In the genomic region with DNA sequence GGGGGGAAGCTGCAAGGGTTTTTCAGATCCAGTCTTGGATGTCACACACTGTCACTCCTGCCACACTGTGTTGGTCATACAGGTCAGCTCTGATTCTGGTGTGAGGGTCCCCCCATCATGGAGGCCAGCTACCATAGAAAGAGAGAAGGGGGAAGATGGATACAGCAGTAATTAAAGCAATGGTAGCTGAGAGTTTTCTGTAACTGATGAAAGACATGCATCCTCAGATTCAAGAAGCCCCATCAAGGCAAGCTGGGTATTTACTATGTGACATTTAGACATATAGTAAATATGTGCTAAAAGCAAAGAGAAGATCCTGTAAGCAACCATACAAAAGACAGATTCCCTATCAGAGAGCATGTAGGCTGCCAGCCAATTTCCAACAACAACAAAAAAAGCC, we compare ENCODE assay signal across 18 cellular contexts.
"Had no signal": no experiment of that assay in that cellular context is flagged by ENCODE, and none has a peak within 500 bp of the region (broad histone marks: within the 10 kb centered on the region; RNA-seq: fewer than 3 reads in every experiment).

No MANE protein-coding gene starts in this region.

- H3K79me2 ChIP-seq: hepatocyte had no signal

- H3K27me3 ChIP-seq: foreskin keratinocyte, hepatocyte had no signal

- H3K36me3 ChIP-seq: esophagus muscularis mucosa, gastroesophageal sphincter, heart left ventricle, left lung, lower lobe of right lung had no signal

- H3K27ac ChIP-seq: coronary artery, dorsolateral prefrontal cortex, esophagus muscularis mucosa, foreskin keratinocyte, gastroesophageal sphincter, heart left ventricle, hepatocyte, left lung, lower lobe of right lung had no signal

- H3K4me1 ChIP-seq: foreskin keratinocyte, heart left ventricle, left lung, lower lobe of right lung had no signal

- H3K9me3 ChIP-seq: lower lobe of right lung had no signal

- DNase-seq: dermis blood vessel endothelial cell; effector CD4-positive, alpha-beta T cell; effector memory CD4-positive, alpha-beta T cell; foreskin keratinocyte; heart left ventricle; hypothalamus; immature natural killer cell; left cardiac atrium; left lung; left ventricle myocardium superior; lower lobe of right lung; mesendoderm; midbrain had no signal

- H3K4me3 ChIP-seq: coronary artery, dorsolateral prefrontal cortex, esophagus muscularis mucosa, gastroesophageal sphincter, heart left ventricle, hepatocyte, left lung, lower lobe of right lung had no signal

- ATAC-seq: foreskin keratinocyte, gastroesophageal sphincter, heart left ventricle, left cardiac atrium, left lung, left ventricle myocardium superior, lower lobe of right lung had no signal

- H2AFZ ChIP-seq: hepatocyte had no signal

- H3K4me2 ChIP-seq: hepatocyte had no signal
